11 cellular contexts compared by ENCODE assay signal in the genomic region with DNA sequence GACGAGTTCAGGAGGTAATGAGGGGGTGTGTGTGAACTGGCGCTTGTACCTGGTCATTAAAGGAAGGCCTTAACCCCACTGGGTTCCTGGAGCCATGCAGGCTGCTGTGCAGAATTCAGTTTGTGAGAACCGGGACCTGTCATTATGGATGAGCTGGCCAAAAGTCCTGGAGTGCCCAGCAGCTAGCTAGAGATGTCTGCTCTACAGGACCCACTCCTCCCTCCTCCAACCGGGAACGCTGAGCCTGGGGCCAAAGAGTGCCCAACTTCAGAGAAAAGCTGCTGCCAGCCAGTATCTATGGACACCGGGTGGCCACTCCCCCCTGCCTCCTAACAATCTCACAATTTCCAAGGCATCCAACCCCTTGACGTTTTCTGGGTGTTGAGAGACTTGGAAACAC. TPM values are rescaled to one million over a fixed set of nuclear protein-coding genes. Genes with fewer than 3 reads are reported as not detected.
DNase-seq lines count a peak whose midpoint lies in the region; ATAC-seq and TF ChIP-seq lines count a peak whose summit lies in the region.
"Had no signal": no experiment of that assay in that cellular context is flagged by ENCODE, and none has a peak within 500 bp of the region (broad histone marks: within the 10 kb centered on the region; RNA-seq: fewer than 3 reads in every experiment).

No MANE protein-coding gene starts in this region.

- H3K27ac ChIP-seq in esophagus squamous epithelium (peak overlapping the region in 2 of 4 donors; percentile 71 to 74), stomach smooth muscle (ENCODE audit: low read length) (no peak overlapping the region)

- H3K27ac Mint-ChIP-seq in WTC11 = no peak overlapping the region

- H3K9me3 Mint-ChIP-seq in WTC11 = no peaks in the 10 kb centered on the region

- peaks cover 22% of the 10 kb centered on the region for H3K27me3 Mint-ChIP-seq in WTC11 (ENCODE audit: low read depth)

- no peak for ATAC-seq in WTC11
- no peak for ATAC-seq in HG03139 (IDR thresholded peaks at IDR 0.05; ENCODE audit: unreplicated experiment)

- WGBS in esophagus squamous epithelium, 2 donors = 33 to 40% methylated on average over 5 to 7 of the region's 7 CpGs

- TF ChIP-seq CTCF in WTC11 (IDR thresholded peaks at IDR 0.05) (no peak), esophagus squamous epithelium (IDR thresholded peaks at IDR 0.05) (no peak)

- CTCF ChIA-PET in WTC11 (lab: Charles Lee) = interaction anchor here (0.7 kb wide), 1 partner anchor 15 kb away, joined by 4 read pairs; no protein-coding TSS in a partner anchor

- H3K9ac ChIP-seq in stomach smooth muscle (ENCODE audit: low read length in 2 of 2) = peak overlapping the region in 1 of 2 donors; percentile 14

- peaks cover 34% of the 10 kb centered on the region for H3K4me1 Mint-ChIP-seq in WTC11

- intact Hi-C loops in esophagus squamous epithelium (cut with DNase I) = no loop called here

- H3K4me3 ChIP-seq in esophagus squamous epithelium (peak overlapping the region; percentile 40 to 81 (median 64)), stomach smooth muscle (ENCODE audit: low read length in 2 of 2) (peak overlapping the region; percentile 62 to 81)

- H3K36me3 ChIP-seq in esophagus squamous epithelium (no peaks in the 10 kb centered on the region), stomach smooth muscle (ENCODE audit: control insufficient read depth in 2 of 2, insufficient read depth in 2 of 2, low read length in 2 of 2) (no peaks in the 10 kb centered on the region)

- H3K4me3 Mint-ChIP-seq in WTC11 = peak overlapping the region; percentile 75

- no peak for TF ChIP-seq POLR2A in esophagus squamous epithelium (IDR thresholded peaks at IDR 0.05)

- DNase-seq in WTC11 (ENCODE audit: low spot score) (no peak), esophagus squamous epithelium (lab: John Stamatoyannopoulos, UW) (no peak), medulla oblongata (ENCODE audit: extremely low spot score) (peak; percentile 75), HUDEP-2 (lab: John Stamatoyannopoulos, UW; ENCODE audit: unreplicated experiment in 76 of 76) (no peak), GM19238 (ENCODE audit: insufficient read length, low spot score) (no peak)
- DNase-seq: activated CD8-positive, alpha-beta memory T cell treated with anti-CD3 and anti-CD28 coated beads for 24 hours; COR-L47; NCI-H774; T-helper 2 cell had no signal

- peaks cover 0 to 17% (median 0%) of the 10 kb centered on the region in 4 donors for H3K27me3 ChIP-seq in esophagus squamous epithelium
- H3K27me3 ChIP-seq in stomach smooth muscle (ENCODE audit: control insufficient read depth in 1 of 2, insufficient read depth in 2 of 2, low read length in 2 of 2) = no peaks in the 10 kb centered on the region

- H3K9me3 ChIP-seq in esophagus squamous epithelium (no peaks in the 10 kb centered on the region), stomach smooth muscle (ENCODE audit: control insufficient read depth in 2 of 2, low read length in 2 of 2) (no peaks in the 10 kb centered on the region)

- no peaks in the 10 kb centered on the region for H3K36me3 Mint-ChIP-seq in WTC11

- POLR2A ChIA-PET in WTC11 (lab: Charles Lee) = no interaction called here

- H3K4me1 ChIP-seq in esophagus squamous epithelium (peaks cover 0 to 48% (median 4%) of the 10 kb centered on the region in 3 donors), stomach smooth muscle (ENCODE audit: control insufficient read depth, insufficient read depth, low read length) (peaks cover 6% of the 10 kb centered on the region)

TF ChIP-seq in WTC11, 78 proteins besides CTCF, POLR2A, EP300 and RAD21 (continues in another document):
- TF ChIP-seq, protein P1, sequence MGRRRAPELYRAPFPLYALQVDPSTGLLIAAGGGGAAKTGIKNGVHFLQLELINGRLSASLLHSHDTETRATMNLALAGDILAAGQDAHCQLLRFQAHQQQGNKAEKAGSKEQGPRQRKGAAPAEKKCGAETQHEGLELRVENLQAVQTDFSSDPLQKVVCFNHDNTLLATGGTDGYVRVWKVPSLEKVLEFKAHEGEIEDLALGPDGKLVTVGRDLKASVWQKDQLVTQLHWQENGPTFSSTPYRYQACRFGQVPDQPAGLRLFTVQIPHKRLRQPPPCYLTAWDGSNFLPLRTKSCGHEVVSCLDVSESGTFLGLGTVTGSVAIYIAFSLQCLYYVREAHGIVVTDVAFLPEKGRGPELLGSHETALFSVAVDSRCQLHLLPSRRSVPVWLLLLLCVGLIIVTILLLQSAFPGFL (CRISPR knock-in tag; IDR thresholded peaks at IDR 0.05; ENCODE audit: borderline replicate concordance) = no peak
- TF ChIP-seq MYBL2 (CRISPR knock-in tag; IDR thresholded peaks at IDR 0.05) (no peak), NR2C2 (CRISPR knock-in tag; IDR thresholded peaks at IDR 0.05) (no peak), NFE2L1 (CRISPR knock-in tag; IDR thresholded peaks at IDR 0.05) (no peak), HMGA2 (CRISPR knock-in tag; IDR thresholded peaks at IDR 0.05) (no peak), ZNF396 (CRISPR knock-in tag; IDR thresholded peaks at IDR 0.05; ENCODE audit: borderline replicate concordance) (no peak), CREM (CRISPR knock-in tag; IDR thresholded peaks at IDR 0.05) (no peak), JUN (CRISPR knock-in tag; IDR thresholded peaks at IDR 0.05) (no peak), ZNF423 (CRISPR knock-in tag; IDR thresholded peaks at IDR 0.05) (no peak), ZNF121 (CRISPR knock-in tag; IDR thresholded peaks at IDR 0.05) (no peak)
- TF ChIP-seq, protein P2, sequence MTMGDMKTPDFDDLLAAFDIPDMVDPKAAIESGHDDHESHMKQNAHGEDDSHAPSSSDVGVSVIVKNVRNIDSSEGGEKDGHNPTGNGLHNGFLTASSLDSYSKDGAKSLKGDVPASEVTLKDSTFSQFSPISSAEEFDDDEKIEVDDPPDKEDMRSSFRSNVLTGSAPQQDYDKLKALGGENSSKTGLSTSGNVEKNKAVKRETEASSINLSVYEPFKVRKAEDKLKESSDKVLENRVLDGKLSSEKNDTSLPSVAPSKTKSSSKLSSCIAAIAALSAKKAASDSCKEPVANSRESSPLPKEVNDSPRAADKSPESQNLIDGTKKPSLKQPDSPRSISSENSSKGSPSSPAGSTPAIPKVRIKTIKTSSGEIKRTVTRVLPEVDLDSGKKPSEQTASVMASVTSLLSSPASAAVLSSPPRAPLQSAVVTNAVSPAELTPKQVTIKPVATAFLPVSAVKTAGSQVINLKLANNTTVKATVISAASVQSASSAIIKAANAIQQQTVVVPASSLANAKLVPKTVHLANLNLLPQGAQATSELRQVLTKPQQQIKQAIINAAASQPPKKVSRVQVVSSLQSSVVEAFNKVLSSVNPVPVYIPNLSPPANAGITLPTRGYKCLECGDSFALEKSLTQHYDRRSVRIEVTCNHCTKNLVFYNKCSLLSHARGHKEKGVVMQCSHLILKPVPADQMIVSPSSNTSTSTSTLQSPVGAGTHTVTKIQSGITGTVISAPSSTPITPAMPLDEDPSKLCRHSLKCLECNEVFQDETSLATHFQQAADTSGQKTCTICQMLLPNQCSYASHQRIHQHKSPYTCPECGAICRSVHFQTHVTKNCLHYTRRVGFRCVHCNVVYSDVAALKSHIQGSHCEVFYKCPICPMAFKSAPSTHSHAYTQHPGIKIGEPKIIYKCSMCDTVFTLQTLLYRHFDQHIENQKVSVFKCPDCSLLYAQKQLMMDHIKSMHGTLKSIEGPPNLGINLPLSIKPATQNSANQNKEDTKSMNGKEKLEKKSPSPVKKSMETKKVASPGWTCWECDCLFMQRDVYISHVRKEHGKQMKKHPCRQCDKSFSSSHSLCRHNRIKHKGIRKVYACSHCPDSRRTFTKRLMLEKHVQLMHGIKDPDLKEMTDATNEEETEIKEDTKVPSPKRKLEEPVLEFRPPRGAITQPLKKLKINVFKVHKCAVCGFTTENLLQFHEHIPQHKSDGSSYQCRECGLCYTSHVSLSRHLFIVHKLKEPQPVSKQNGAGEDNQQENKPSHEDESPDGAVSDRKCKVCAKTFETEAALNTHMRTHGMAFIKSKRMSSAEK (CRISPR knock-in tag; IDR thresholded peaks at IDR 0.05; ENCODE audit: borderline replicate concordance) = no peak
- TF ChIP-seq, protein P3, sequence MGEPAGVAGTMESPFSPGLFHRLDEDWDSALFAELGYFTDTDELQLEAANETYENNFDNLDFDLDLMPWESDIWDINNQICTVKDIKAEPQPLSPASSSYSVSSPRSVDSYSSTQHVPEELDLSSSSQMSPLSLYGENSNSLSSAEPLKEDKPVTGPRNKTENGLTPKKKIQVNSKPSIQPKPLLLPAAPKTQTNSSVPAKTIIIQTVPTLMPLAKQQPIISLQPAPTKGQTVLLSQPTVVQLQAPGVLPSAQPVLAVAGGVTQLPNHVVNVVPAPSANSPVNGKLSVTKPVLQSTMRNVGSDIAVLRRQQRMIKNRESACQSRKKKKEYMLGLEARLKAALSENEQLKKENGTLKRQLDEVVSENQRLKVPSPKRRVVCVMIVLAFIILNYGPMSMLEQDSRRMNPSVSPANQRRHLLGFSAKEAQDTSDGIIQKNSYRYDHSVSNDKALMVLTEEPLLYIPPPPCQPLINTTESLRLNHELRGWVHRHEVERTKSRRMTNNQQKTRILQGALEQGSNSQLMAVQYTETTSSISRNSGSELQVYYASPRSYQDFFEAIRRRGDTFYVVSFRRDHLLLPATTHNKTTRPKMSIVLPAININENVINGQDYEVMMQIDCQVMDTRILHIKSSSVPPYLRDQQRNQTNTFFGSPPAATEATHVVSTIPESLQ (CRISPR knock-in tag; IDR thresholded peaks at IDR 0.05) = no peak
- TF ChIP-seq, protein P4, sequence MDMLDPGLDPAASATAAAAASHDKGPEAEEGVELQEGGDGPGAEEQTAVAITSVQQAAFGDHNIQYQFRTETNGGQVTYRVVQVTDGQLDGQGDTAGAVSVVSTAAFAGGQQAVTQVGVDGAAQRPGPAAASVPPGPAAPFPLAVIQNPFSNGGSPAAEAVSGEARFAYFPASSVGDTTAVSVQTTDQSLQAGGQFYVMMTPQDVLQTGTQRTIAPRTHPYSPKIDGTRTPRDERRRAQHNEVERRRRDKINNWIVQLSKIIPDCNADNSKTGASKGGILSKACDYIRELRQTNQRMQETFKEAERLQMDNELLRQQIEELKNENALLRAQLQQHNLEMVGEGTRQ (CRISPR knock-in tag; IDR thresholded peaks at IDR 0.05) = no peak
- TF ChIP-seq, protein P5, sequence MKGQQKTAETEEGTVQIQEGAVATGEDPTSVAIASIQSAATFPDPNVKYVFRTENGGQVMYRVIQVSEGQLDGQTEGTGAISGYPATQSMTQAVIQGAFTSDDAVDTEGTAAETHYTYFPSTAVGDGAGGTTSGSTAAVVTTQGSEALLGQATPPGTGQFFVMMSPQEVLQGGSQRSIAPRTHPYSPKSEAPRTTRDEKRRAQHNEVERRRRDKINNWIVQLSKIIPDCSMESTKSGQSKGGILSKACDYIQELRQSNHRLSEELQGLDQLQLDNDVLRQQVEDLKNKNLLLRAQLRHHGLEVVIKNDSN (CRISPR knock-in tag; IDR thresholded peaks at IDR 0.05) = no peak

RNA-seq across cellular contexts. Expression of a gene that starts 1.2 kb away (rescaled TPM):
- 18.7 to 22.4 TPM (median 21.1 TPM) in 3 replicates for total RNA-seq in WTC11 (2021)
- total RNA-seq in esophagus squamous epithelium = 1 to 10 TPM; 1.5 to 9.2 (median 3.2) TPM
